Comparison of ENCODE assay signal across 8 cellular contexts in the genomic region with DNA sequence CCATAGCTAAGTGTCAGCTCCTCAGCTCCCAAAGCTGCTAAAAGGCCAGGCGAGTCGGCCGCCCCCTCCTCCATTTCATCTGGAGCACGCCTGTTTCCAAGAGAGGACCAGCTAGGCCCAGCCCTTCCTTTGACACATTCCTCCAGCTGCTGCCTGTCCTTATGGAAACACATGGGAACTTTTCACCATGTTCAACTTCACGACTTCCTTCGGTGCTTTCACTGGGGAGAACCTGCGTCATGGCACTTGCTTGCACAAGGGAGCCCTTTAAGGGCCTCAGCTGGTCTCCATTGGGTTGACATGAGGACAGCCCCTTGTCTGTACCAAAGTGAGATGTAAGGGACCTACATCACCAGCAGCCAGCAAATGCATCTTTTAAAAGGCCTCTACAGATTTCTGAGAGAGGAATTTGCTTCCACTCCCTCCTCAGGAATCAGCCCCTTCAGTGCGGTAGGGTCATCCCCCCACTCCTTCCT. TPM values are rescaled to one million over a fixed set of nuclear protein-coding genes. Genes with fewer than 3 reads are reported as not detected.
DNase-seq lines count a peak whose midpoint lies in the region; ATAC-seq, FAIRE-seq and TF ChIP-seq lines count a peak whose summit lies in the region.

No MANE protein-coding gene starts in this region.

- no peak for TF ChIP-seq POLR2A in testis (IDR thresholded peaks at IDR 0.05)

- H4K20me1 ChIP-seq in KMS-11 (ENCODE audit: insufficient read depth) = no peaks in the 10 kb centered on the region

- H3K79me2 ChIP-seq in KMS-11 (ENCODE audit: insufficient read depth, low read depth) = peaks cover 11% of the 10 kb centered on the region; the same call in 1 of the 2 replicates

- ATAC-seq in GM18858 (IDR thresholded peaks at IDR 0.05; ENCODE audit: unreplicated experiment) = no peak
- ATAC-seq in HG02759 (IDR thresholded peaks at IDR 0.05; ENCODE audit: unreplicated experiment) = no peak

- H3K4me1 ChIP-seq in KMS-11 (ENCODE audit: low read depth, poor library complexity, severe bottlenecking) (peaks cover 17% of the 10 kb centered on the region), colonic mucosa (no peaks in the 10 kb centered on the region), liver (ENCODE audit: control insufficient read depth in 4 of 4, insufficient read depth in 4 of 4, low read length in 3 of 4) (peaks cover 0 to 28% (median 16%) of the 10 kb centered on the region in 4 donors), testis (peaks cover 13% of the 10 kb centered on the region)

- DNase-seq in colonic mucosa = no peak
- peak; percentile 14 for DNase-seq in testis
- no peak for DNase-seq in GM19239 (ENCODE audit: insufficient read length, low spot score)
- DNase-seq in activated naive CD4-positive, alpha-beta T cell (lab: John Stamatoyannopoulos, UW) = no peak

- H2AFZ ChIP-seq in KMS-11 (ENCODE audit: low read depth) = peak overlapping the region; percentile 85; the same call in 1 of the 2 replicates

- TF ChIP-seq RAD21 in liver (IDR thresholded peaks at IDR 0.05) = no peak

- no peaks in the 10 kb centered on the region for H3K9me3 ChIP-seq in colonic mucosa
- no peaks in the 10 kb centered on the region for H3K9me3 ChIP-seq in liver (ENCODE audit: control insufficient read depth in 4 of 4, low read length in 3 of 4)
- H3K9me3 ChIP-seq in testis = no peaks in the 10 kb centered on the region

- peak overlapping the region; percentile 73 for H3K4me2 ChIP-seq in KMS-11

- FAIRE-seq in GM19239 (lab: Jason Lieb, UNC) = no peak

- H3K9ac ChIP-seq in KMS-11 (peak overlapping the region; percentile 84; the same call in 1 of the 2 replicates), colonic mucosa (ENCODE audit: low read depth in 2 of 2, low read length in 2 of 2) (peak overlapping the region in 1 of 2 donors; percentile 79), liver (ENCODE audit: low read depth in 1 of 2, low read length in 2 of 2) (peak overlapping the region; percentile 84 to 88)

- H3K4me3 ChIP-seq in KMS-11 (IDR thresholded peaks at IDR 0.05; ENCODE audit: insufficient read depth, low read depth, low read length) (peak overlapping the region; percentile 19), colonic mucosa (peak overlapping the region; percentile 65), liver (ENCODE audit: low read depth in 1 of 3, low read length in 3 of 3) (peak overlapping the region; percentile 79 to 90 (median 80)), testis (peak overlapping the region in 1 of 2 donors; percentile 90)

- no peak for TF ChIP-seq CTCF in KMS-11 (conservative IDR thresholded peaks at IDR 0.05; ENCODE audit: low read depth, low read length)
- no peak for TF ChIP-seq CTCF in colonic mucosa (IDR thresholded peaks at IDR 0.05)
- no peak for TF ChIP-seq CTCF in liver (IDR thresholded peaks at IDR 0.05; ENCODE audit: low read depth, low read length, missing input control)
- TF ChIP-seq CTCF in testis (IDR thresholded peaks at IDR 0.05) = no peak

- intact Hi-C loops in colonic mucosa (cut with DNase I) = loop anchor here (5.0 kb wide), 1 partner anchor 249 kb away; no protein-coding TSS in a partner anchor
- intact Hi-C loops in testis (cut with DNase I; ENCODE audit: low total_unique reads) = no loop called here

- H3K36me3 ChIP-seq in KMS-11 (ENCODE audit: insufficient read depth) = no peaks in the 10 kb centered on the region
- H3K36me3 ChIP-seq in colonic mucosa = no peaks in the 10 kb centered on the region
- no peaks in the 10 kb centered on the region for H3K36me3 ChIP-seq in liver (ENCODE audit: control insufficient read depth in 4 of 4, insufficient read depth in 3 of 4, low read depth in 1 of 4, low read length in 3 of 4)
- no peaks in the 10 kb centered on the region for H3K36me3 ChIP-seq in testis (ENCODE audit: low read depth, missing control alignments)

- H3K27ac ChIP-seq in KMS-11 (no peak overlapping the region), colonic mucosa (no peak overlapping the region), liver (ENCODE audit: low read depth in 1 of 2, low read length in 2 of 2) (peak overlapping the region; percentile 95 to 96), testis (no peak overlapping the region)

- H3K27me3 ChIP-seq in KMS-11 (ENCODE audit: insufficient read depth, low read depth) (no peaks in the 10 kb centered on the region), colonic mucosa (no peaks in the 10 kb centered on the region), liver (ENCODE audit: control insufficient read depth in 4 of 4, insufficient read depth in 4 of 4, low read length in 3 of 4) (no peaks in the 10 kb centered on the region), testis (no peaks in the 10 kb centered on the region)

- WGBS in liver = 54% methylated on average over 8 of the region's 8 CpGs
- 45% methylated on average over 3 to 8 of the region's 8 CpGs for WGBS in testis, 2 donors

TF ChIP-seq in liver, 16 proteins besides CTCF, POLR2A, EP300 and RAD21:
- TF ChIP-seq GABPA (IDR thresholded peaks at IDR 0.05 in 1 of 2, conservative IDR thresholded peaks at IDR 0.05 in 1 of 2) = no peak
- no peak for TF ChIP-seq FOXA2 (IDR thresholded peaks at IDR 0.05)
- no peak for TF ChIP-seq HNF4A (conservative IDR thresholded peaks at IDR 0.05)
- peak in 1 of 2 donors; percentile 18 for TF ChIP-seq RXRA (IDR thresholded peaks at IDR 0.05)

RNA-seq across cellular contexts. Expression of a gene that starts 2.1 kb away (rescaled TPM):
- total RNA-seq in colonic mucosa (10 to 100 TPM; 23.4 to 41.4 TPM), liver (10 to 100 TPM; 18.1 to 68.8 TPM), testis (10 to 100 TPM; 55.4 to 56.1 TPM)
- polyA plus RNA-seq in liver (1 to 10 TPM; 9.6 to 9.9 TPM), testis (ENCODE audit: insufficient read depth, low read depth, low replicate concordance) (60.4 TPM)

Comparison
In these comparisons a context has a peak if more than half of its experiments do, and no peak if none do; other contexts are left out.
1. H3K27ac ChIP-seq: peak in liver (2 of 2); none in KMS-11 (single experiment), colonic mucosa (single experiment) and testis (0 of 2).